ENCODE assay signal across 1 cellular context in the genomic region with DNA sequence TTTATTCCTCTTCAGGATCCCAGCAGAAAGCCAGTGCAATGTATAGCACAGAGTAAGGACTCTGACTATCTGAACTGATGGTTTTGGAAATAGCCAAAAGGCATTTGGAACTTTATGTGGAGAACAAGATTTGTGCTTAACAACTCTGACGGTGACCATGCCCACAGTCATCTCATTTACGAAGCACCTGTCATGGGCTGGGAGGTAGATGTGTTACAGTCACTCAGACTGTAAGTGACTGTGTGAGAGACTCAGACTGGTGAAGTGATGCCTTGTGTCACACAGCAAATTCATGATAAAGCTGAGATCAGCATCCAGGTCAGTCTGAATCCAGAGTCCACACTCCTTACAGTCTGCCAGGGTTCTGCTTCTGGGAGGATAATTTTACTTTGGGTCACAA.
TF ChIP-seq lines count a peak whose summit lies in the region.

No MANE protein-coding gene starts in this region.

TF ChIP-seq in endothelial cell of umbilical vein, 7 proteins besides CTCF, POLR2A, EP300 and RAD21:
- TF ChIP-seq, protein P1, sequence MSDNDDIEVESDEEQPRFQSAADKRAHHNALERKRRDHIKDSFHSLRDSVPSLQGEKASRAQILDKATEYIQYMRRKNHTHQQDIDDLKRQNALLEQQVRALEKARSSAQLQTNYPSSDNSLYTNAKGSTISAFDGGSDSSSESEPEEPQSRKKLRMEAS (IDR thresholded peaks at IDR 0.05; ENCODE audit: insufficient read depth, insufficient read length) = no peak
- no peak for TF ChIP-seq JUN (IDR thresholded peaks at IDR 0.05; ENCODE audit: borderline replicate concordance, insufficient read depth, insufficient read length, low read depth)
- no peak for TF ChIP-seq MYC (IDR thresholded peaks at IDR 0.05; ENCODE audit: low read depth, low read length)
- TF ChIP-seq EZH2 (IDR thresholded peaks at IDR 0.05; ENCODE audit: borderline replicate concordance, low read depth, low read length, severe bottlenecking) = no peak
- TF ChIP-seq GATA2 (IDR thresholded peaks at IDR 0.05; ENCODE audit: insufficient read depth, insufficient read length, low read depth, low read length) = no peak
- no peak for TF ChIP-seq POLR2AphosphoS5 (IDR thresholded peaks at IDR 0.05; ENCODE audit: insufficient read depth, low read depth, low read length)
TF ChIP-seq in endothelial cell of umbilical vein: peak in this region for 0.
